In the genomic region with DNA sequence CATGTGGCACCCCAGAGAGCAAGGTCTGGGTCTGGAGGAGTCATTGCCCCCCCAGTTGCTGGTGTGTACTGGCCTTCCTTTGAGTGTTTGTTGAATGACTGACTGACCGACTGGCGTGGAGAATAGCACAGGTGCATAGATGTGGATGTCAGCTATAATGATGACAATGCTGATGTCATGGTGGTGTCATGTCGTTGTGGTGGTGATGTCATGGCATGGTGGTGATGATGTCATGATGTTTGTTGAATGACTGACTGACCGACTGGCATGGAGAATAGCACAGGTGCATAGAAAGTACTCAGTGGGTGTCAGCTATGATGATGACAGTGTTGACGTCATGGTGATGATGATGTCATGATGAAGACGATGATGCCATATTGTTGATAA, we compare ENCODE assay signal across 1 cellular context.
TF ChIP-seq lines count a peak whose summit lies in the region.

No MANE protein-coding gene starts in this region.

TF ChIP-seq in HEK293T, 16 proteins besides CTCF, POLR2A, EP300 and RAD21 (continued from another document):
- TF ChIP-seq, protein P1, sequence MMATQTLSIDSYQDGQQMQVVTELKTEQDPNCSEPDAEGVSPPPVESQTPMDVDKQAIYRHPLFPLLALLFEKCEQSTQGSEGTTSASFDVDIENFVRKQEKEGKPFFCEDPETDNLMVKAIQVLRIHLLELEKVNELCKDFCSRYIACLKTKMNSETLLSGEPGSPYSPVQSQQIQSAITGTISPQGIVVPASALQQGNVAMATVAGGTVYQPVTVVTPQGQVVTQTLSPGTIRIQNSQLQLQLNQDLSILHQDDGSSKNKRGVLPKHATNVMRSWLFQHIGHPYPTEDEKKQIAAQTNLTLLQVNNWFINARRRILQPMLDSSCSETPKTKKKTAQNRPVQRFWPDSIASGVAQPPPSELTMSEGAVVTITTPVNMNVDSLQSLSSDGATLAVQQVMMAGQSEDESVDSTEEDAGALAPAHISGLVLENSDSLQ (IDR thresholded peaks at IDR 0.05): no peak
TF ChIP-seq in HEK293T: peak in this region for 1.
